8 cellular contexts compared by ENCODE assay signal in the genomic region with DNA sequence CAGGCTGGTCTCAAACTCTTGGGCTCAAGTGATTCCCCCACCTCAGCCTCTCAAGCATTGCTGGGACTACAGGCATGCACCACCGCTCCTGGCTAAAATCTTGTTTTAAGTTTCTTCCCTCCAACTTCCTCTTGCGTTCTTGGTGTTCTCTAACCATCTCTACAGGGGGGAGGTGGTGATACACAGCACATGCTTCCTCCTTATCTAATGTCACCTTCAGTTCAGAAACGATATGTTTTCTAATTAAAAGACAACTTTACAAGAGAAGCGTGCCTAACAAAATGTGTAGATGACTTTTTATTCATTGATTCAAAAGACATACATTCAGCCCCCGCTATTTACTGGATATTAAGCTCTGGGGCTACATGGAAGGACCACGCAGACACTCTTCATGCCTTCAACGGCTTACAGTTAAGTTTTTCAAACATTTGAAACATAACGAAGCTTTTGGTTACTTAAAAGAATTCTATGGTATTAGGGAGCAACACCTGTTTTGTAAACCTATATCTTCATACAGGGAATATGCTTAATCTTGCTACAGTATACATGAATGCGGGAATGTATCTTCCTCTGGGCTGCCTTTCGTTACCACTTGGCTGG.
DNase-seq lines count a peak whose midpoint lies in the region; ATAC-seq and TF ChIP-seq lines count a peak whose summit lies in the region.

No MANE protein-coding gene starts in this region.

- H3K9ac ChIP-seq in BLaER1 treated with 17β-estradiol and CSF1 and Interleukin-3, amounts not matched to agents 10 nM and 100 nM, result peak overlapping the region; percentile 82 to 96 (median 91)
- H3K9ac ChIP-seq in rectal smooth muscle tissue (ENCODE audit: low read length), result peak overlapping the region; percentile 81

- H3K4me2 ChIP-seq in BLaER1 treated with 17β-estradiol and CSF1 and Interleukin-3, amounts not matched to agents 10 nM and 100 nM, result peak overlapping the region; percentile 80 to 97 (median 89)

- no peaks in the 10 kb centered on the region for H3K27me3 ChIP-seq in BLaER1 treated with 17β-estradiol and CSF1 and Interleukin-3, amounts not matched to agents 10 nM and 100 nM
- H3K27me3 ChIP-seq in rectal smooth muscle tissue (ENCODE audit: control insufficient read depth, insufficient read depth, low read length), result no peaks in the 10 kb centered on the region

- H3K4me3 ChIP-seq in BLaER1 treated with 17β-estradiol and CSF1 and Interleukin-3, amounts not matched to agents 10 nM and 100 nM, result peak overlapping the region; percentile 74 to 99 (median 92)
- H3K4me3 ChIP-seq in rectal smooth muscle tissue (ENCODE audit: low read length), result peak overlapping the region; percentile 96

- H3K9me3 ChIP-seq in BLaER1 treated with 17β-estradiol and CSF1 and Interleukin-3, amounts not matched to agents 10 nM and 100 nM (replicated peaks in 1 of 11), result no peaks in the 10 kb centered on the region

- peak overlapping the region; percentile 53 to 94 (median 90) for H3K27ac ChIP-seq in BLaER1 treated with 17β-estradiol and CSF1 and Interleukin-3, amounts not matched to agents 10 nM and 100 nM
- H3K27ac ChIP-seq in VCaP, result peak overlapping the region; percentile 97
- H3K27ac ChIP-seq in rectal smooth muscle tissue (ENCODE audit: low read depth, low read length), result peak overlapping the region; percentile 91

- intact Hi-C loops in posterior cingulate gyrus (cut with DNase I), result no loop called here

- ATAC-seq in GM19035 (IDR thresholded peaks at IDR 0.05; ENCODE audit: unreplicated experiment) (peak; percentile 24), HG03432 (IDR thresholded peaks at IDR 0.05; ENCODE audit: unreplicated experiment) (peak; percentile 35)

- DNase-seq in germinal center (ENCODE audit: low spot score) (peak; percentile 57), posterior cingulate gyrus (no peak), NCI-H446 treated with DMSO at 0.1 percent for 48 hours (lab: John Stamatoyannopoulos, UW) (no peak)

- H4K20me1 ChIP-seq in BLaER1 treated with 17β-estradiol and CSF1 and Interleukin-3, amounts not matched to agents 10 nM and 100 nM, result peaks cover 0 to 3% (median 0%) of the 10 kb centered on the region in 11 experiments; a peak in 1 of 22 replicates

- peaks cover 14 to 16% (median 15%) of the 10 kb centered on the region in 11 experiments for H3K36me3 ChIP-seq in BLaER1 treated with 17β-estradiol and CSF1 and Interleukin-3, amounts not matched to agents 10 nM and 100 nM
- peaks cover 12% of the 10 kb centered on the region for H3K36me3 ChIP-seq in rectal smooth muscle tissue (ENCODE audit: control insufficient read depth, insufficient read depth, low read length)

- H3K4me1 ChIP-seq in BLaER1 treated with 17β-estradiol and CSF1 and Interleukin-3, amounts not matched to agents 10 nM and 100 nM, result peaks cover 12 to 20% (median 16%) of the 10 kb centered on the region in 10 experiments
- peaks cover 10% of the 10 kb centered on the region for H3K4me1 ChIP-seq in rectal smooth muscle tissue (ENCODE audit: control insufficient read depth, insufficient read depth, low read length)

- TF ChIP-seq CTCF in VCaP (conservative IDR thresholded peaks at IDR 0.05), result no peak
